22 cellular contexts compared by ENCODE assay signal in genomic region chr9:98652741-98653140, GRCh38. TPM values are rescaled to one million over a fixed set of nuclear protein-coding genes. Genes with fewer than 3 reads are reported as not detected.
DNase-seq lines count a peak whose midpoint lies in the region; TF ChIP-seq lines count a peak whose summit lies in the region.
"Had no signal": no experiment of that assay in that cellular context is flagged by ENCODE, and none has a peak within 500 bp of the region (broad histone marks: within the 10 kb centered on the region; RNA-seq: fewer than 3 reads in every experiment).

No MANE protein-coding gene starts in this region.

- no peak overlapping the region for H3K9ac ChIP-seq in smooth muscle cell (ENCODE audit: low read depth)
- H3K9ac ChIP-seq: BLaER1 had no signal

- no peak overlapping the region for H2AFZ ChIP-seq in smooth muscle cell (ENCODE audit: low read depth)

- no peak for TF ChIP-seq CTCF in AG10803 (conservative IDR thresholded peaks at IDR 0.05; ENCODE audit: low read length)
- TF ChIP-seq CTCF in fibroblast of mammary gland (conservative IDR thresholded peaks at IDR 0.05; ENCODE audit: control insufficient read depth, insufficient read depth, low read depth, low read length) = no peak
- no peak for TF ChIP-seq CTCF in smooth muscle cell (IDR thresholded peaks at IDR 0.05; ENCODE audit: borderline replicate concordance, insufficient read depth, poor library complexity, severe bottlenecking)

- 84% methylated on average over 2 of the region's 2 CpGs for WGBS in smooth muscle cell (ENCODE audit: low lambda C conversion rate)

- H3K4me2 ChIP-seq in smooth muscle cell = no peak overlapping the region
- H3K4me2 ChIP-seq: A549, BLaER1 had no signal

- H3K4me1 ChIP-seq in smooth muscle cell (ENCODE audit: low read depth) = no peaks in the 10 kb centered on the region
- H3K4me1 ChIP-seq: A549, BLaER1, Caco-2, HAP-1 had no signal

- H3K27me3 ChIP-seq in smooth muscle cell (ENCODE audit: low read depth) = no peaks in the 10 kb centered on the region
- H3K27me3 ChIP-seq: BLaER1 had no signal

- DNase-seq in AG10803 (ENCODE audit: low read depth) (peak; percentile 55), GM03348 (ENCODE audit: low spot score) (peak; percentile 50), NCI-H69 (lab: John Stamatoyannopoulos, UW) (peak; percentile 45), fibroblast of mammary gland (ENCODE audit: low read depth) (peak; percentile 38), iPS-NIHi7 (ENCODE audit: extremely low spot score) (no peak), smooth muscle cell (lab: John Stamatoyannopoulos, UW; ENCODE audit: unreplicated experiment) (no peak)
- no peak for DNase-seq in stimulated activated naive CD4-positive, alpha-beta T cell treated with Interleukin-2 at 50 U/mL for 16 hours (lab: John Stamatoyannopoulos, UW)
- DNase-seq: 8988T; ACHN; Caco-2; CD4-positive, CD25-positive, alpha-beta regulatory T cell; CD8-positive, alpha-beta T cell; DMS 273 treated with DMSO at 0.1 percent for 48 hours; DND-41; GOT3; HFFc6 had no signal

- H4K20me1 ChIP-seq in smooth muscle cell (ENCODE audit: low read depth) = no peaks in the 10 kb centered on the region
- H4K20me1 ChIP-seq: BLaER1 had no signal

- H3K27ac ChIP-seq in smooth muscle cell (ENCODE audit: low read depth) = no peak overlapping the region
- H3K27ac ChIP-seq: A549, BLaER1, C4-2B had no signal

- H3K9me3 ChIP-seq in smooth muscle cell (replicated peaks; ENCODE audit: low read depth) = no peaks in the 10 kb centered on the region
- H3K9me3 ChIP-seq: A549, BLaER1, Caco-2, HAP-1 had no signal

- H3K79me2 ChIP-seq in smooth muscle cell (ENCODE audit: low read depth) = no peaks in the 10 kb centered on the region

- H3F3A ChIP-seq in smooth muscle cell (ENCODE audit: low read depth) = no peaks in the 10 kb centered on the region

- H3K36me3 ChIP-seq in smooth muscle cell (ENCODE audit: low read depth) = no peaks in the 10 kb centered on the region
- H3K36me3 ChIP-seq: BLaER1, HAP-1 had no signal

- H3K4me3 ChIP-seq in AG10803 (ENCODE audit: low read length) (no peak overlapping the region), fibroblast of mammary gland (ENCODE audit: control insufficient read depth, low read depth, low read length) (no peak overlapping the region), smooth muscle cell (no peak overlapping the region)
- H3K4me3 ChIP-seq: A549, BLaER1, GM12878, HAP-1 had no signal

RNA-seq across cellular contexts. Expression of gene GABBR2, which starts 56.0 kb away (rescaled TPM):
- total RNA-seq in smooth muscle cell = not detected in 2 replicates
- polyA plus RNA-seq in smooth muscle cell = 0.25 TPM in 1 of 2 replicates, not detected in the other
- total RNA-seq: B cell; CD4-positive, CD25-positive, alpha-beta regulatory T cell; CD8-positive, alpha-beta T cell had no signal
- polyA plus RNA-seq: CD4-positive, CD25-positive, alpha-beta regulatory T cell had no signal

Comparison
In these comparisons a context has a peak if more than half of its experiments do, and no peak if none do; other contexts are left out.
1. DNase-seq: peak in AG10803 (single experiment), GM03348 (single experiment), NCI-H69 (single experiment) and fibroblast of mammary gland (single experiment); none in iPS-NIHi7 (single experiment), stimulated activated naive CD4-positive, alpha-beta T cell treated with Interleukin-2 at 50 U/mL for 16 hours (single experiment) and smooth muscle cell (single experiment).